ENCODE assay signal across 28 cellular contexts in genomic region chr13:78722700-78723099, GRCh38.
"Had no signal": no experiment of that assay in that cellular context is flagged by ENCODE, and none has a peak within 500 bp of the region (broad histone marks: within the 10 kb centered on the region; RNA-seq: fewer than 3 reads in every experiment).

No MANE protein-coding gene starts in this region.

- H3K36me3 ChIP-seq: neural progenitor cell, ovary, right lobe of liver, sigmoid colon, spleen, suprapubic skin, tibial artery, transverse colon, upper lobe of right lung, vagina had no signal

- ATAC-seq: natural killer cell; psoas muscle; right cardiac atrium; right lobe of liver; stimulated activated memory B cell treated with anti-CD40 and anti-IgM and Interleukin-4, amounts not matched to agents 10 μg/mL and 1 μg/mL and 100 μg/mL, for 72 hours; stimulated activated naive CD8-positive, alpha-beta T cell treated with anti-CD3 and anti-CD28 coated beads, Interleukin-15, amount 100 ng/mL, for 72 hours; stimulated activated naive CD8-positive, alpha-beta T cell treated with anti-CD3 and anti-CD28 coated beads, Interleukin-15, Interleukin-2, amounts not matched to agents 100 U/mL and 50 U/mL, for 24 hours; upper lobe of right lung had no signal

- H3K79me2 ChIP-seq: parathyroid adenoma had no signal

- H3K4me3 ChIP-seq: neural progenitor cell, ovary, psoas muscle, right lobe of liver, sigmoid colon, spleen, suprapubic skin, testis, tibial artery, transverse colon, upper lobe of right lung, vagina had no signal

- H2AFZ ChIP-seq: neural progenitor cell, parathyroid adenoma had no signal

- H3K4me2 ChIP-seq: neural progenitor cell had no signal

- H3K27me3 ChIP-seq: neural progenitor cell, ovary, right lobe of liver, sigmoid colon, suprapubic skin, testis, tibial artery, transverse colon, upper lobe of right lung, vagina had no signal

- H3K9me3 ChIP-seq: ovary, psoas muscle, right lobe of liver, sigmoid colon, spleen, suprapubic skin, testis, tibial artery, transverse colon, upper lobe of right lung, vagina had no signal

- H3K27ac ChIP-seq: neural progenitor cell, ovary, parathyroid adenoma, psoas muscle, right lobe of liver, sigmoid colon, spleen, suprapubic skin, testis, tibial artery, transverse colon, upper lobe of right lung, vagina had no signal

- DNase-seq: natural killer cell; occipital lobe; ovary; posterior cingulate gyrus; psoas muscle; right cardiac atrium; right lobe of liver; sigmoid colon; small intestine; spleen; stimulated activated CD4-positive, alpha-beta T cell treated with anti-CD3 and anti-CD28 coated beads, Interleukin-12 subunit alpha, Interleukin-12 subunit beta, amount 100 ng/mL, for 4 hours; stimulated activated CD4-positive, alpha-beta T cell treated with anti-CD3 and anti-CD28 coated beads, Interleukin-1b, Interleukin-23, amount 100 ng/mL, for 48 hours; stimulated activated CD4-positive, alpha-beta T cell treated with anti-CD3 and anti-CD28 coated beads, Interleukin-4, amount 100 ng/mL, for 1 hour; stimulated activated CD4-positive, alpha-beta T cell treated with anti-CD3 and anti-CD28 coated beads, Interleukin-4, amount 100 ng/mL, for 4 hours; stimulated activated CD8-positive, alpha-beta memory T cell treated with anti-CD3 and anti-CD28 coated beads, Interleukin-4, amount 100 ng/mL, for 48 hours; stimulated activated naive CD4-positive, alpha-beta T cell; stimulated activated naive CD8-positive, alpha-beta T cell treated with anti-CD3 and anti-CD28 coated beads, Interleukin-15, amount 100 ng/mL, for 72 hours; stimulated activated naive CD8-positive, alpha-beta T cell treated with anti-CD3 and anti-CD28 coated beads, Interleukin-15, Interleukin-2, amounts not matched to agents 100 U/mL and 50 U/mL, for 24 hours; substantia nigra; testis; tibial artery; transverse colon; upper lobe of right lung had no signal

- H3K9ac ChIP-seq: neural progenitor cell, parathyroid adenoma had no signal

- H3K4me1 ChIP-seq: parathyroid adenoma, psoas muscle, right lobe of liver, sigmoid colon, spleen, suprapubic skin, testis, tibial artery, transverse colon, upper lobe of right lung, vagina had no signal
